Comparison of ENCODE assay signal across 1 cellular context in genomic region chr4:145732895-145733880, GRCh38.
TF ChIP-seq lines count a peak whose summit lies in the region.

No MANE protein-coding gene starts in this region.

TF ChIP-seq in K562, 482 proteins besides CTCF, POLR2A, EP300 and RAD21 (continued from another document and continues in another):
- TF ChIP-seq CCNT2 (IDR thresholded peaks at IDR 0.05; ENCODE audit: borderline replicate concordance, extremely low read depth, insufficient read length, low read depth, low read length) (peak; percentile 44), MAX (CRISPR knock-in tag; IDR thresholded peaks at IDR 0.05) (peak; percentile 43; the same call in 1 of the 2 replicates), STAT5B (CRISPR knock-in tag; IDR thresholded peaks at IDR 0.05) (no peak), ZBTB26 (CRISPR knock-in tag; IDR thresholded peaks at IDR 0.05) (no peak), L3MBTL2 (IDR thresholded peaks at IDR 0.05) (peak; percentile 95), ARID1B (IDR thresholded peaks at IDR 0.05) (no peak), PCBP1 (IDR thresholded peaks at IDR 0.05; ENCODE audit: low read depth, low read length, poor library complexity, severe bottlenecking) (no peak), ZNF740 (CRISPR knock-in tag; IDR thresholded peaks at IDR 0.05) (peak; percentile 58; the same call in 1 of the 2 replicates), ZNF740 (tag; IDR thresholded peaks at IDR 0.05) (no peak), MLLT1 (IDR thresholded peaks at IDR 0.05) (no peak), ZFP30 (CRISPR knock-in tag; IDR thresholded peaks at IDR 0.05; ENCODE audit: borderline replicate concordance) (no peak), ZBTB7A (IDR thresholded peaks at IDR 0.05; ENCODE audit: borderline replicate concordance, control insufficient read depth, low read depth, low read length) (peak; percentile 10; the same call in 1 of the 2 replicates), HINFP (tag; conservative IDR thresholded peaks at IDR 0.05; ENCODE audit: low read depth) (no peak), ETV1 (tag; conservative IDR thresholded peaks at IDR 0.05; ENCODE audit: low read depth) (no peak), ZNF133 (CRISPR knock-in tag; IDR thresholded peaks at IDR 0.05) (no peak), E2F5 (CRISPR knock-in tag; IDR thresholded peaks at IDR 0.05) (no peak), TEAD1 (CRISPR knock-in tag; IDR thresholded peaks at IDR 0.05) (peak in 1 of 2 experiments; percentile 42; a peak in 1 of 4 replicates), EWSR1 (IDR thresholded peaks at IDR 0.05; ENCODE audit: borderline replicate concordance, low read depth, partially characterized antibody) (no peak), RBFOX2 (IDR thresholded peaks at IDR 0.05; ENCODE audit: low read depth, low read length) (peak; percentile 59), SMAD4 (CRISPR knock-in tag; conservative IDR thresholded peaks at IDR 0.05) (peak; percentile 39; the same call in 1 of the 2 replicates), CREM (IDR thresholded peaks at IDR 0.05; ENCODE audit: low read depth) (peak; percentile 34; the same call in 1 of the 2 replicates), ZNF584 (CRISPR knock-in tag; IDR thresholded peaks at IDR 0.05; ENCODE audit: low read depth) (no peak), ZNF696 (CRISPR knock-in tag; conservative IDR thresholded peaks at IDR 0.05) (no peak), CREB3 (tag; conservative IDR thresholded peaks at IDR 0.05; ENCODE audit: low read depth) (no peak), MED1 (CRISPR knock-in tag; IDR thresholded peaks at IDR 0.05; ENCODE audit: borderline replicate concordance) (no peak), CTBP1 (IDR thresholded peaks at IDR 0.05; ENCODE audit: borderline replicate concordance) (no peak), TRIM24 (IDR thresholded peaks at IDR 0.05) (peak in 1 of 2 experiments; percentile 9; a peak in 1 of 4 replicates), CXXC5 (CRISPR knock-in tag; IDR thresholded peaks at IDR 0.05) (peak; percentile 52), REST (CRISPR knock-in tag; IDR thresholded peaks at IDR 0.05; ENCODE audit: low read depth) (no peak), PKNOX1 (IDR thresholded peaks at IDR 0.05) (no peak), DDX20 (tag; IDR thresholded peaks at IDR 0.05; ENCODE audit: low read depth) (no peak), ZNF217 (CRISPR knock-in tag; IDR thresholded peaks at IDR 0.05) (no peak), SMARCB1 (IDR thresholded peaks at IDR 0.05; ENCODE audit: insufficient read length, low read depth) (no peak), HMG20B (CRISPR knock-in tag; IDR thresholded peaks at IDR 0.05) (no peak), RBM17 (IDR thresholded peaks at IDR 0.05; ENCODE audit: borderline replicate concordance, low read depth, low read length) (no peak), GATAD2A (IDR thresholded peaks at IDR 0.05) (no peak), FIP1L1 (IDR thresholded peaks at IDR 0.05; ENCODE audit: low read depth, low read length, poor library complexity, severe bottlenecking) (no peak), CLOCK (CRISPR knock-in tag; IDR thresholded peaks at IDR 0.05; ENCODE audit: borderline replicate concordance) (no peak), CAMTA2 (CRISPR knock-in tag; conservative IDR thresholded peaks at IDR 0.05) (no peak), PHB2 (IDR thresholded peaks at IDR 0.05; ENCODE audit: low read depth) (no peak)
